Comparison of ENCODE assay signal across 22 cellular contexts in the genomic region with DNA sequence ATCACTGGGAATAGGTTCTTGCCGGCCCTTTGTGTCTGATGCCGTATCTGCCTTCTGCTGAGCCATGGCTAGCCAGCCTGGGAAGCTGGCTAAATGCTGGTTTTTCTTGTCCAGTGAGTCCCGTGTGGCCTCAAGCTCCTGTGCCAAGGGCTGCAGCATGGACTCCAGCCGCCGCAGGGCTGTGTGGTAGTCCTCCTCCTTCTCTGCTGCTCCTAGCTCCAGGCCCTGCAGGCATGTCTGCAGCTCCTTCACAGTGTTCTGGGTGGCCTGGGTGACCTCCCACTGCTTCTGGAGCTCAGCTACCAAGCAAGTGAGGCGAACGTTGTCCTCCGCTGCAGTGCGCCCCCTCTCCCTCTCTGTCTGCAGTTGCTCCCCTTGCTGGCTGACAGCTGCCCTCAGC. TPM values are rescaled to one million over a fixed set of nuclear protein-coding genes. Genes with fewer than 3 reads are reported as not detected.
A peak's percentile ranks its signal among the peaks of the same experiment; 100 is the strongest.
DNase-seq lines count a peak whose midpoint lies in the region; ATAC-seq and TF ChIP-seq lines count a peak whose summit lies in the region.
"Had no signal": no experiment of that assay in that cellular context is flagged by ENCODE, and none has a peak within 500 bp of the region (broad histone marks: within the 10 kb centered on the region; RNA-seq: fewer than 3 reads in every experiment).

No MANE protein-coding gene starts in this region.

- H3K36me3 Mint-ChIP-seq in endothelial cell (ENCODE audit: low read depth, unreplicated experiment) (peaks cover 26% of the 10 kb centered on the region), progenitor cell of endocrine pancreas (ENCODE audit: insufficient read depth) (peaks cover 19% of the 10 kb centered on the region)

- CTCF ChIA-PET in PC-9 (lab: Charles Lee), result no interaction called here

- ATAC-seq in DND-41 (ENCODE audit: insufficient read depth, low read depth), result no peak
- peak; percentile 23 for ATAC-seq in sciatic nerve
- ATAC-seq: activated naive CD8-positive, alpha-beta T cell treated with anti-CD3 and anti-CD28 coated beads, Interleukin-2, amount 50 U/mL, for 24 hours; activated T-cell treated with anti-CD3 and anti-CD28 coated beads, Interleukin-2, amount 50 U/mL, for 72 hours had no signal

- H3K9me2 ChIP-seq in PC-9 (ENCODE audit: insufficient read depth), result no peaks in the 10 kb centered on the region

- H3K9me3 ChIP-seq in DND-41 (ENCODE audit: insufficient read depth, low read length, severe bottlenecking) (no peaks in the 10 kb centered on the region), PC-9 (ENCODE audit: insufficient read depth, low read depth) (no peaks in the 10 kb centered on the region)
- H3K9me3 ChIP-seq: tibial artery had no signal

- H3K27me3 Mint-ChIP-seq in endothelial cell (ENCODE audit: unreplicated experiment), result peaks cover 4% of the 10 kb centered on the region
- H3K27me3 Mint-ChIP-seq in progenitor cell of endocrine pancreas, result no peaks in the 10 kb centered on the region
- H3K27me3 Mint-ChIP-seq: activated CD4-positive, alpha-beta memory T cell treated with anti-CD3 and anti-CD28 coated beads, Interleukin-2, amount 10 ng/mL, durations not matched to agents 7 days and 5 days; activated naive CD8-positive, alpha-beta T cell treated with anti-CD3 and anti-CD28 coated beads, Interleukin-2, amount 50 U/mL, for 24 hours had no signal

- H3K79me2 ChIP-seq in DND-41 (ENCODE audit: insufficient read depth, low read length), result peaks cover 19% of the 10 kb centered on the region
- no peaks in the 10 kb centered on the region for H3K79me2 ChIP-seq in PC-9 (ENCODE audit: low read depth)

- H3K4me1 Mint-ChIP-seq in endothelial cell (ENCODE audit: unreplicated experiment), result no peaks in the 10 kb centered on the region
- H3K4me1 Mint-ChIP-seq in progenitor cell of endocrine pancreas (ENCODE audit: low read depth), result no peaks in the 10 kb centered on the region
- H3K4me1 Mint-ChIP-seq: neural progenitor cell had no signal

- peaks cover 11% of the 10 kb centered on the region for H3K4me1 ChIP-seq in DND-41 (ENCODE audit: insufficient read depth, low read length)
- H3K4me1 ChIP-seq in PC-9 (replicated peaks; ENCODE audit: insufficient read depth), result peaks cover 24% of the 10 kb centered on the region
- H3K4me1 ChIP-seq: neural progenitor cell had no signal

- TF ChIP-seq CTCF in DND-41 (IDR thresholded peaks at IDR 0.05; ENCODE audit: borderline replicate concordance, extremely low read depth, low read length, poor library complexity, severe bottlenecking) (no peak), PC-9 (conservative IDR thresholded peaks at IDR 0.05) (no peak), endothelial cell (IDR thresholded peaks at IDR 0.05; ENCODE audit: unreplicated experiment) (no peak), progenitor cell of endocrine pancreas (IDR thresholded peaks at IDR 0.05; ENCODE audit: unreplicated experiment) (no peak)

- intact Hi-C loops in PC-9 (cut with micrococcal nuclease; ENCODE audit: unreplicated experiment) (no loop called here), sciatic nerve (cut with DNase I) (no loop called here)

- no peak overlapping the region for H3K9ac ChIP-seq in DND-41 (ENCODE audit: low read depth, low read length)
- H3K9ac ChIP-seq: neural progenitor cell had no signal

- H2AFZ ChIP-seq in DND-41 (ENCODE audit: low read depth, low read length) (no peak overlapping the region), PC-9 (no peak overlapping the region)
- H2AFZ ChIP-seq: neural progenitor cell had no signal

- H3K9me3 Mint-ChIP-seq in endothelial cell (ENCODE audit: unreplicated experiment) (no peaks in the 10 kb centered on the region), progenitor cell of endocrine pancreas (ENCODE audit: low read depth) (no peaks in the 10 kb centered on the region)
- H3K9me3 Mint-ChIP-seq: activated CD4-positive, alpha-beta memory T cell treated with anti-CD3 and anti-CD28 coated beads, Interleukin-2, amount 10 ng/mL, durations not matched to agents 7 days and 5 days; activated naive CD8-positive, alpha-beta T cell treated with anti-CD3 and anti-CD28 coated beads, Interleukin-2, amount 50 U/mL, for 24 hours; activated T-cell treated with anti-CD3 and anti-CD28 coated beads, Interleukin-2, amount 50 U/mL, for 72 hours; neural progenitor cell had no signal

- H3K27me3 ChIP-seq in DND-41 (ENCODE audit: insufficient read depth, low read length, poor library complexity) (no peaks in the 10 kb centered on the region), PC-9 (ENCODE audit: insufficient read depth, low read depth) (no peaks in the 10 kb centered on the region)
- H3K27me3 ChIP-seq: neural progenitor cell, tibial artery had no signal

- TSS peak; percentile 10 for BruUV-seq in PC-9 (replicated peaks; lab: Mats Ljungman, UMichigan)

- no peak overlapping the region for H3K4me2 ChIP-seq in DND-41 (ENCODE audit: insufficient read depth, low read length)
- no peak overlapping the region for H3K4me2 ChIP-seq in PC-9
- H3K4me2 ChIP-seq: neural progenitor cell had no signal

- H4K20me1 ChIP-seq in DND-41 (ENCODE audit: insufficient read depth, low read length) (peaks cover 12% of the 10 kb centered on the region; the same call in 1 of the 2 replicates), PC-9 (ENCODE audit: insufficient read depth) (no peaks in the 10 kb centered on the region)

- POLR2A ChIA-PET in PC-9 (lab: Charles Lee; ENCODE audit: unreplicated experiment), result no interaction called here

- H3K27ac Mint-ChIP-seq in endothelial cell (ENCODE audit: unreplicated experiment), result peak overlapping the region; percentile 24
- no peak overlapping the region for H3K27ac Mint-ChIP-seq in progenitor cell of endocrine pancreas
- H3K27ac Mint-ChIP-seq: activated naive CD8-positive, alpha-beta T cell treated with anti-CD3 and anti-CD28 coated beads, Interleukin-2, amount 50 U/mL, for 24 hours; activated T-cell treated with anti-CD3 and anti-CD28 coated beads, Interleukin-2, amount 50 U/mL, for 72 hours had no signal

- H3K4me3 ChIP-seq in DND-41 (ENCODE audit: low read depth in 1 of 2, low read length in 2 of 2) (no peak overlapping the region), PC-9 (no peak overlapping the region)
- H3K4me3 ChIP-seq: neural progenitor cell, tibial artery had no signal

- no peak for DNase-seq in DND-41
- DNase-seq in PC-9, result peak in 1 of 2 experiments; percentile 35
- DNase-seq in endothelial cell (ENCODE audit: low spot score), result no peak
- DNase-seq in sciatic nerve (ENCODE audit: low spot score), result no peak
- no peak for DNase-seq in NCI-H2227 treated with DMSO at 0.1 percent for 48 hours (lab: John Stamatoyannopoulos, UW)
- DNase-seq in NK-92 (lab: John Stamatoyannopoulos, UW; ENCODE audit: unreplicated experiment), result no peak
- DNase-seq in progenitor cell of endocrine pancreas (ENCODE audit: low spot score, unreplicated experiment), result no peak
- no peak for DNase-seq in hepatic stellate cell (ENCODE audit: low spot score)
- DNase-seq: activated CD4-positive, alpha-beta memory T cell treated with anti-CD3 and anti-CD28 coated beads, Interleukin-2, amount 10 ng/mL, durations not matched to agents 7 days and 5 days; activated naive CD8-positive, alpha-beta T cell treated with anti-CD3 and anti-CD28 coated beads, Interleukin-2, amount 50 U/mL, for 24 hours; activated T-cell treated with anti-CD3 and anti-CD28 coated beads, Interleukin-2, amount 50 U/mL, for 72 hours; erythroblast; foreskin melanocyte; KBM-7; midbrain; NCI-H2081 treated with DMSO at 0.1 percent for 48 hours; tibial artery had no signal

- H3K27ac ChIP-seq in DND-41 (ENCODE audit: low read length) (peak overlapping the region; percentile 27; the same call in 1 of the 2 replicates), PC-9 (no peak overlapping the region)
- H3K27ac ChIP-seq: neural progenitor cell, tibial artery had no signal

- H3F3A ChIP-seq in PC-9 (ENCODE audit: insufficient read depth, low read depth), result peaks cover 7% of the 10 kb centered on the region

- peaks cover 97% of the 10 kb centered on the region for H3K36me3 ChIP-seq in DND-41 (ENCODE audit: insufficient read depth, low read length)
- peaks cover 10% of the 10 kb centered on the region; the same call in 1 of the 2 replicates for H3K36me3 ChIP-seq in PC-9 (ENCODE audit: low read depth)
- H3K36me3 ChIP-seq: neural progenitor cell had no signal

- H3K4me3 Mint-ChIP-seq in endothelial cell (ENCODE audit: unreplicated experiment) (no peak overlapping the region), progenitor cell of endocrine pancreas (ENCODE audit: low read depth) (no peak overlapping the region)
- H3K4me3 Mint-ChIP-seq: activated CD4-positive, alpha-beta memory T cell treated with anti-CD3 and anti-CD28 coated beads, Interleukin-2, amount 10 ng/mL, durations not matched to agents 7 days and 5 days; activated naive CD8-positive, alpha-beta T cell treated with anti-CD3 and anti-CD28 coated beads, Interleukin-2, amount 50 U/mL, for 24 hours; activated T-cell treated with anti-CD3 and anti-CD28 coated beads, Interleukin-2, amount 50 U/mL, for 72 hours; neural progenitor cell had no signal

RNA-seq across cellular contexts. Expression of a gene that starts 24.9 kb away (rescaled TPM):
- 0.63 and 0.74 TPM in 2 replicates for total RNA-seq in PC-9 (2021)
- not detected for total RNA-seq in endothelial cell (ENCODE audit: unreplicated experiment)
- 0.49 TPM for total RNA-seq in sciatic nerve
- not detected in 2 replicates for total RNA-seq in progenitor cell of endocrine pancreas
- total RNA-seq: bronchial epithelial cell, dermis microvascular lymphatic vessel endothelial cell, kidney epithelial cell had no signal

RNA-seq across cellular contexts. Expression of a gene that starts 27.5 kb away (rescaled TPM):
- total RNA-seq in PC-9 (2021) (19.7 and 21.1 TPM in 2 replicates), endothelial cell (ENCODE audit: unreplicated experiment) (13.8 TPM), sciatic nerve (60.6 TPM), progenitor cell of endocrine pancreas (17.0 and 18.0 TPM in 2 replicates)

RNA-seq across cellular contexts. Expression of a gene that starts 59.1 kb away (rescaled TPM):
- total RNA-seq in PC-9 (2021), result 0.13 and 0.18 TPM in 2 replicates
- not detected for total RNA-seq in endothelial cell (ENCODE audit: unreplicated experiment)
- total RNA-seq in sciatic nerve, result 0.27 TPM
- not detected in 2 replicates for total RNA-seq in progenitor cell of endocrine pancreas
- total RNA-seq: activated CD4-positive, alpha-beta memory T cell treated with anti-CD3 and anti-CD28 coated beads, Interleukin-2, amount 10 ng/mL, durations not matched to agents 7 days and 5 days; activated T-cell treated with anti-CD3 and anti-CD28 coated beads, Interleukin-2, amount 50 U/mL, for 72 hours; dermis microvascular lymphatic vessel endothelial cell; kidney epithelial cell; NCI-H460 had no signal
